8 cellular contexts compared by ENCODE assay signal in the genomic region with DNA sequence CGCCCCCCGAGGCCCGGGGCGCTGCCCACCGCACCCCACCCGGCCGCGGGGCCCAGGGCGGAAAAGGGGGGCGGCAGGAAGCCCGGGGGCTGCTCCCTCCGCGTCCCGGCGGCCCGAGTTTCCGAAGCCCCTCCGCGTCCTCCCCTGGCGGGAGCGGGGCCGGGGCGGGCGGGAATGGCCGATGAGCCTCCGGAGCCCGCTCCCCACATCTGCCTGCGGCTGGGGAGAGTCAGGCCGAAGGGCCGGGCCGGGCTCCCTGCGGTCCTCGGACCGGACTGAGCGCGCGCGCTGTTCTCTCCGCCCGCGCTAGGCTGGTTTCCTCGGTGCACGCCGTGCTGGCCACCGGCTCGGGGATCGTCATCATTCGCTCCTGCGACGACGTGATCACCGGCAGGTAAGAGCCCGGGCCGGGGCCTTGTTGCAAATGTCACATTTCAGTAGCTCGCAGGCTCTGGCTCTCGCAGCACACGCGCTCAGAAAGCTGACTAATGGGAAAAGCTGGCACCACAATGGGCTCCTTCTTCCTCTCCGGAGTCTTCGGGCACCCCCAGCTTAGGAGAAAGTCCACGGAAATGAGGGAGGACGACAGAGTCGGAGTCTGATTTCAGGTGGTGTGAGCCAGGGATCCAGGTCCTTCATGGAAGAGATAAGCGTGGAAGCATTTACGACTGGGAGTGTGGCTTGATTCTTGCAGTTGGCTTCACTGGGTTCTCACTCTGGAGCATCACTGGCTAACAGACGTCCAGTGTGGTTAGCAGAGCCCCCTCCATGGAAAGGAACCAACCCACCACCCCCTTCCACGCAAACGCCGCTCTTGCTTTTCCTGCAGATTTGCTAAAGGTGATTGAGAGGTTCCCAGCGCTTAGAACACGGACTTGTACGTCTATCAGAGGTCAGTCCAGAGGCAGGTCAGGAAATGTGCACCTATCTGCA. TPM values are rescaled to one million over a fixed set of nuclear protein-coding genes. Genes with fewer than 3 reads are reported as not detected.
DNase-seq lines count a peak whose midpoint lies in the region; ATAC-seq, FAIRE-seq and TF ChIP-seq lines count a peak whose summit lies in the region.

No MANE protein-coding gene starts in this region.

- no peak for TF ChIP-seq EP300 in sigmoid colon (IDR thresholded peaks at IDR 0.05)

- no peak for TF ChIP-seq CTCF in Peyer's patch (IDR thresholded peaks at IDR 0.05)
- no peak for TF ChIP-seq CTCF in astrocyte of the cerebellum (IDR thresholded peaks at IDR 0.05; ENCODE audit: low read depth, low read length, missing control alignments)
- no peak for TF ChIP-seq CTCF in sigmoid colon (IDR thresholded peaks at IDR 0.05)

- ATAC-seq in HG02763 (IDR thresholded peaks at IDR 0.05; ENCODE audit: unreplicated experiment), result peak; percentile 32

- H3K36me3 ChIP-seq in Peyer's patch, result no peaks in the 10 kb centered on the region
- H3K36me3 ChIP-seq in sigmoid colon, result no peaks in the 10 kb centered on the region

- H3K4me1 ChIP-seq in Peyer's patch (peaks cover 0 to 22% (median 0%) of the 10 kb centered on the region in 4 donors), sigmoid colon (peaks cover 0 to 27% (median 19%) of the 10 kb centered on the region in 4 donors)

- 5 to 7% methylated on average over 72 of the region's 72 CpGs for WGBS in sigmoid colon, 2 donors

- in situ Hi-C loops in astrocyte of the cerebellum (cut with HindIII; ENCODE audit: low sequenced_read_pairs), result no loop called here

- H3K27me3 ChIP-seq in Peyer's patch (no peaks in the 10 kb centered on the region), sigmoid colon (no peaks in the 10 kb centered on the region)

- H3K27ac ChIP-seq in Peyer's patch (peak overlapping the region; percentile 63 to 85 (median 76)), sigmoid colon (peak overlapping the region; percentile 85 to 91 (median 87))

- intact Hi-C loops in sigmoid colon (cut with DNase I), result no loop called here

- peak; percentile 91 for FAIRE-seq in GM12892 (lab: Jason Lieb, UNC)

- H3K9me3 ChIP-seq in Peyer's patch, result no peaks in the 10 kb centered on the region
- H3K9me3 ChIP-seq in iPS-18c (ENCODE audit: control insufficient read depth, insufficient read depth, low read length), result peaks cover 2% of the 10 kb centered on the region
- no peaks in the 10 kb centered on the region for H3K9me3 ChIP-seq in sigmoid colon

- DNase-seq in GM12892 (ENCODE audit: insufficient read length) (peak; percentile 42), Peyer's patch (peak in 2 of 3 donors; percentile 62 to 74), astrocyte of the cerebellum (ENCODE audit: low read depth) (no peak), sigmoid colon (peak; percentile 75), SIG-M5 treated with dmso at 0.1 percent for 504 hours (lab: John Stamatoyannopoulos, UW; ENCODE audit: unreplicated experiment) (no peak), NCI-H187 (lab: John Stamatoyannopoulos, UW) (no peak)

- TF ChIP-seq POLR2A in GM12892 (IDR thresholded peaks at IDR 0.05; ENCODE audit: low read depth, low read length) (no peak; the same call in 1 of the 2 replicates), Peyer's patch (IDR thresholded peaks at IDR 0.05) (peak in 1 of 2 donors; percentile 13), sigmoid colon (IDR thresholded peaks at IDR 0.05) (no peak)

- peak overlapping the region; percentile 61 to 94 (median 70) for H3K4me3 ChIP-seq in Peyer's patch
- H3K4me3 ChIP-seq in astrocyte of the cerebellum (ENCODE audit: low read depth, low read length), result peak overlapping the region; percentile 51
- H3K4me3 ChIP-seq in iPS-18c (ENCODE audit: insufficient read depth, low read depth, low read length), result peak overlapping the region; percentile 76
- H3K4me3 ChIP-seq in sigmoid colon, result peak overlapping the region; percentile 55 to 89 (median 80)

RNA-seq across cellular contexts. Expression of a gene that starts 0.7 kb away (rescaled TPM):
- 17.2 TPM for polyA plus RNA-seq in GM12892 (2012; ENCODE audit: missing spikeins)
- total RNA-seq in Peyer's patch (10 to 100 TPM in 1 of 4 donors, 1 to 10 TPM in 3; 7.4 to 32.0 (median 9.4) TPM), sigmoid colon (1 to 10 TPM; 2.6 to 9.4 (median 3.5) TPM)
- 10 to 100 TPM in 1 of 3 donors, 1 to 10 TPM in 2; 1.8 to 10.3 (median 4.8) TPM for polyA plus RNA-seq in sigmoid colon

RNA-seq across cellular contexts. Expression of a gene that starts 18.4 kb away (rescaled TPM):
- polyA plus RNA-seq in GM12892 (2012; ENCODE audit: missing spikeins), result 18.2 TPM
- total RNA-seq in Peyer's patch (100 to 1,000 TPM in 1 of 4 donors, 10 to 100 TPM in 3; 51.3 to 151 (median 65.5) TPM), sigmoid colon (10 to 100 TPM; 15.3 to 28.5 (median 23.5) TPM)
- polyA plus RNA-seq in sigmoid colon, result 10 to 100 TPM in 2 of 3 donors, 1 to 10 TPM in 1; 4.6 to 20.8 (median 10.2) TPM

RNA-seq across cellular contexts. Expression of a gene that starts 19.0 kb away (rescaled TPM):
- polyA plus RNA-seq in GM12892 (2012; ENCODE audit: missing spikeins), result 17.7 TPM
- total RNA-seq in Peyer's patch, result 10 to 100 TPM in 3 of 4 donors, 1 to 10 TPM in 1; 8.4 to 49.5 (median 16.8) TPM
- total RNA-seq in sigmoid colon, result 10 to 100 TPM; 11.4 to 19.4 (median 15.7) TPM
- 10 to 100 TPM in 1 of 3 donors, 1 to 10 TPM in 2; 3.0 to 14.8 (median 4.9) TPM for polyA plus RNA-seq in sigmoid colon

RNA-seq across cellular contexts. Expression of a gene that starts 49.0 kb away (rescaled TPM):
- polyA plus RNA-seq in GM12892 (2012; ENCODE audit: missing spikeins), result 52.8 TPM
- 10 to 100 TPM; 52.0 to 94.8 (median 72.0) TPM for total RNA-seq in Peyer's patch
- total RNA-seq in sigmoid colon, result 10 to 100 TPM; 28.8 to 42.7 (median 35.7) TPM
- polyA plus RNA-seq in sigmoid colon, result 10 to 100 TPM; 56.1 to 85.5 (median 79.3) TPM

RNA-seq across cellular contexts. Expression of a gene that starts 49.1 kb away (rescaled TPM):
- polyA plus RNA-seq in GM12892 (2012; ENCODE audit: missing spikeins), result 17.6 TPM
- total RNA-seq in Peyer's patch, result 10 to 100 TPM; 17.0 to 23.0 (median 22.2) TPM
- 10 to 100 TPM; 11.0 to 22.4 (median 18.0) TPM for total RNA-seq in sigmoid colon
- 10 to 100 TPM; 10.4 to 17.4 (median 11.4) TPM for polyA plus RNA-seq in sigmoid colon

Comparison
In these comparisons a context has a peak if more than half of its experiments do, and no peak if none do; other contexts are left out.
1. DNase-seq: peak in GM12892 (single experiment), Peyer's patch (2 of 3) and sigmoid colon (single experiment); none in astrocyte of the cerebellum (single experiment), SIG-M5 treated with dmso at 0.1 percent for 504 hours (single experiment) and NCI-H187 (0 of 2).
2. Peak in every context shown above with its lines, with median percentiles within 50 percentile points of each other: H3K4me3 ChIP-seq.